14 cellular contexts compared by ENCODE assay signal in genomic region chr16:4404967-4405696, GRCh38. TPM values are rescaled to one million over a fixed set of nuclear protein-coding genes. Genes with fewer than 3 reads are reported as not detected.
A peak's percentile ranks its signal among the peaks of the same experiment; 100 is the strongest.
DNase-seq lines count a peak whose midpoint lies in the region; ATAC-seq, FAIRE-seq and TF ChIP-seq lines count a peak whose summit lies in the region.
"Had no signal": no experiment of that assay in that cellular context is flagged by ENCODE, and none has a peak within 500 bp of the region (broad histone marks: within the 10 kb centered on the region; RNA-seq: fewer than 3 reads in every experiment).

No MANE protein-coding gene starts in this region.

- no peaks in the 10 kb centered on the region for H4K20me1 ChIP-seq in GM12878 (ENCODE audit: control insufficient read depth, insufficient read depth)

- H3K36me3 ChIP-seq in GM12878 (ENCODE audit: control insufficient read depth in 2 of 2, insufficient read depth in 2 of 2, low read length in 1 of 2) (peaks cover 24 to 35% of the 10 kb centered on the region in 2 experiments; a peak in 3 of 4 replicates), sigmoid colon (peaks cover 0 to 79% (median 19%) of the 10 kb centered on the region in 4 donors), transverse colon (peaks cover 0 to 13% (median 3%) of the 10 kb centered on the region in 4 donors)
- H3K36me3 ChIP-seq: WERI-Rb-1 had no signal

- H3K9me3 ChIP-seq in GM12878 (replicated peaks; ENCODE audit: control insufficient read depth, insufficient read depth, low read length) (no peaks in the 10 kb centered on the region), sigmoid colon (no peaks in the 10 kb centered on the region), transverse colon (no peaks in the 10 kb centered on the region)
- H3K9me3 ChIP-seq: HAP-1, suprapubic skin had no signal

- TF ChIP-seq RAD21 in GM12878 (IDR thresholded peaks at IDR 0.05; ENCODE audit: insufficient read depth, low read depth, low read length), result no peak

- intact Hi-C loops in GM12878 (cut with micrococcal nuclease; ENCODE audit: unreplicated experiment) (loop anchor here (5.0 kb wide), 1 partner anchor 98 kb away; no protein-coding TSS in a partner anchor), sigmoid colon (cut with DNase I) (loop anchor here (5.0 kb wide), 1 partner anchor 118 kb away; no protein-coding TSS in a partner anchor), transverse colon (cut with DNase I; ENCODE audit: low total_unique reads) (no loop called here)

- H3K27me3 Mint-ChIP-seq in activated naive CD4-positive, alpha-beta T cell treated with anti-CD3 and anti-CD28 coated beads, Interleukin-2, amount 10 ng/mL, durations not matched to agents 7 days and 5 days, result no peaks in the 10 kb centered on the region
- H3K27me3 Mint-ChIP-seq in osteocyte (ENCODE audit: unreplicated experiment), result no peaks in the 10 kb centered on the region

- H3K27me3 ChIP-seq in GM12878 (replicated peaks in 1 of 2; ENCODE audit: control insufficient read depth in 2 of 2, insufficient read depth in 2 of 2, low read length in 1 of 2) (no peaks in the 10 kb centered on the region), sigmoid colon (no peaks in the 10 kb centered on the region), transverse colon (no peaks in the 10 kb centered on the region)
- H3K27me3 ChIP-seq: suprapubic skin had no signal

- 93% methylated on average over 24 of the region's 24 CpGs for WGBS in GM12878 (ENCODE audit: insufficient coverage, insufficient replicate concordance, low lambda C conversion rate, missing lambda C conversion rate)
- 90 to 93% methylated on average over 24 of the region's 24 CpGs for WGBS in sigmoid colon, 2 donors
- 93 to 100% methylated on average over 2 to 24 of the region's 24 CpGs for WGBS in transverse colon (ENCODE audit: low coverage in 1 of 2), 2 donors

- no TSS peak for BruUV-seq in GM12878 (replicated peaks; lab: Mats Ljungman, UMichigan)

- in situ Hi-C loops in GM12878 (cut with MboI), result no loop called here
- in situ Hi-C loops in transverse colon (cut with MboI; ENCODE audit: low pct_ligation_motif_present in 1 of 4, low pct_unique_long_range_greater_than_20kb in 1 of 4, low sequenced_read_pairs in 3 of 4), result loop anchor here in 2 of 4 donors (5.0 to 10.0 kb wide), 2 partner anchors 43 to 50 kb away; partner anchors contain the start of gene PAM16 (in 1 of the 2)

- POLR2A ChIA-PET in GM12878 (lab: Charles Lee), result no interaction called here

- RAD21 ChIA-PET in GM12878 (lab: Charles Lee; ENCODE audit: unreplicated experiment), result no interaction called here

- H3K27ac ChIP-seq in GM12878 (ENCODE audit: control insufficient read depth, insufficient read depth), result no peak overlapping the region
- no peak overlapping the region for H3K27ac ChIP-seq in sigmoid colon
- no peak overlapping the region for H3K27ac ChIP-seq in transverse colon
- H3K27ac ChIP-seq: parathyroid adenoma, suprapubic skin, WERI-Rb-1 had no signal

- no peak for TF ChIP-seq CTCF in GM12878 (IDR thresholded peaks at IDR 0.05 in 2 of 3, conservative IDR thresholded peaks at IDR 0.05 in 1 of 3; ENCODE audit: control insufficient read depth in 2 of 3, extremely low read depth in 1 of 3, insufficient read depth in 1 of 3, low read depth in 3 of 3, low read length in 3 of 3)
- TF ChIP-seq CTCF in sigmoid colon (IDR thresholded peaks at IDR 0.05), result no peak
- TF ChIP-seq CTCF in transverse colon (IDR thresholded peaks at IDR 0.05), result no peak
- no peak for TF ChIP-seq CTCF in osteocyte (IDR thresholded peaks at IDR 0.05)

- H3K4me1 ChIP-seq in GM12878 (ENCODE audit: control insufficient read depth, insufficient read depth, low read length), result no peaks in the 10 kb centered on the region
- peaks cover 0 to 27% (median 11%) of the 10 kb centered on the region in 4 donors for H3K4me1 ChIP-seq in sigmoid colon
- peaks cover 0 to 7% (median 6%) of the 10 kb centered on the region in 4 donors for H3K4me1 ChIP-seq in transverse colon
- H3K4me1 ChIP-seq: HAP-1 had no signal

- CTCF ChIA-PET in activated naive CD4-positive, alpha-beta T cell treated with anti-CD3 and anti-CD28 coated beads, Interleukin-2, amount 10 ng/mL, durations not matched to agents 7 days and 5 days (lab: Charles Lee), result interaction anchor here (0.6 to 4.8 kb wide), 6 partner anchors 9 to 211 kb away, joined by 3 to 38 read pairs (median 6); partner anchors contain the start of gene CORO7
- CTCF ChIA-PET in GM12878 (lab: Yijun Ruan, JAX), result interaction anchor here (0.5 to 3.5 kb wide), 9 partner anchors 8 to 115 kb away, joined by 3 to 27 read pairs (median 3); partner anchors contain the start of gene CORO7

- H3K4me2 ChIP-seq in GM12878 (ENCODE audit: control insufficient read depth, insufficient read depth), result no peak overlapping the region

- ATAC-seq in GM12878, result no peak; the same call in 2 of the 3 replicates

- FAIRE-seq in GM12878 (lab: Jason Lieb, UNC), result no peak
- FAIRE-seq: bronchial epithelial cell, endometrium, frontal cortex had no signal

- no peak overlapping the region for H3K4me3 Mint-ChIP-seq in activated naive CD4-positive, alpha-beta T cell treated with anti-CD3 and anti-CD28 coated beads, Interleukin-2, amount 10 ng/mL, durations not matched to agents 7 days and 5 days
- no peak overlapping the region for H3K4me3 Mint-ChIP-seq in osteocyte (ENCODE audit: unreplicated experiment)
- H3K4me3 Mint-ChIP-seq: mesothelial cell of epicardium had no signal

- H3K79me2 ChIP-seq in GM12878 (ENCODE audit: control insufficient read depth, insufficient read depth, low read length), result no peaks in the 10 kb centered on the region; the same call in 1 of the 2 replicates

- no peaks in the 10 kb centered on the region for H3K9me3 Mint-ChIP-seq in activated naive CD4-positive, alpha-beta T cell treated with anti-CD3 and anti-CD28 coated beads, Interleukin-2, amount 10 ng/mL, durations not matched to agents 7 days and 5 days
- no peaks in the 10 kb centered on the region for H3K9me3 Mint-ChIP-seq in osteocyte (ENCODE audit: unreplicated experiment)
- H3K9me3 Mint-ChIP-seq: mesothelial cell of epicardium had no signal

- peaks cover 10% of the 10 kb centered on the region for H3K4me1 Mint-ChIP-seq in activated naive CD4-positive, alpha-beta T cell treated with anti-CD3 and anti-CD28 coated beads, Interleukin-2, amount 10 ng/mL, durations not matched to agents 7 days and 5 days
- H3K4me1 Mint-ChIP-seq in osteocyte (ENCODE audit: unreplicated experiment), result peaks cover 4% of the 10 kb centered on the region

- DNase-seq in activated naive CD4-positive, alpha-beta T cell treated with anti-CD3 and anti-CD28 coated beads, Interleukin-2, amount 10 ng/mL, durations not matched to agents 7 days and 5 days, result no peak
- DNase-seq in activated naive CD4-positive, alpha-beta T cell (lab: John Stamatoyannopoulos, UW), result no peak
- DNase-seq in GM12878 (ENCODE audit: low read depth, low spot score), result no peak
- DNase-seq in sigmoid colon, result peak; percentile 66
- no peak for DNase-seq in transverse colon
- no peak for DNase-seq in osteocyte (ENCODE audit: extremely low spot score, unreplicated experiment)

- TF ChIP-seq EP300 in GM12878 (IDR thresholded peaks at IDR 0.05; ENCODE audit: borderline replicate concordance in 1 of 2, control insufficient read depth in 1 of 2, low read depth in 2 of 2, low read length in 2 of 2) (no peak), sigmoid colon (IDR thresholded peaks at IDR 0.05) (no peak), transverse colon (IDR thresholded peaks at IDR 0.05; ENCODE audit: low read depth) (no peak)

- peaks cover 37% of the 10 kb centered on the region for H3K36me3 Mint-ChIP-seq in activated naive CD4-positive, alpha-beta T cell treated with anti-CD3 and anti-CD28 coated beads, Interleukin-2, amount 10 ng/mL, durations not matched to agents 7 days and 5 days
- peaks cover 17% of the 10 kb centered on the region for H3K36me3 Mint-ChIP-seq in osteocyte (ENCODE audit: unreplicated experiment)

- H2AFZ ChIP-seq in GM12878 (ENCODE audit: control insufficient read depth, low read depth, low read length), result no peak overlapping the region
- H2AFZ ChIP-seq: parathyroid adenoma had no signal

- SMC1A ChIA-PET in GM12878 (lab: Charles Lee; ENCODE audit: uncharacterized antibody, unreplicated experiment), result interaction anchor here (1.2 kb wide), 1 partner anchor 96 kb away, joined by 3 read pairs; no protein-coding TSS in a partner anchor

- H3K4me3 ChIP-seq in GM12878, result no peak overlapping the region
- H3K4me3 ChIP-seq in sigmoid colon, result no peak overlapping the region
- no peak overlapping the region for H3K4me3 ChIP-seq in transverse colon
- H3K4me3 ChIP-seq: HAP-1, suprapubic skin had no signal

- no peak overlapping the region for H3K9ac ChIP-seq in GM12878 (ENCODE audit: control insufficient read depth, insufficient read depth, low read length)
- H3K9ac ChIP-seq: parathyroid adenoma had no signal

- peak overlapping the region; percentile 24 for H3K27ac Mint-ChIP-seq in activated naive CD4-positive, alpha-beta T cell treated with anti-CD3 and anti-CD28 coated beads, Interleukin-2, amount 10 ng/mL, durations not matched to agents 7 days and 5 days
- H3K27ac Mint-ChIP-seq in osteocyte (ENCODE audit: unreplicated experiment), result no peak overlapping the region

- TF ChIP-seq POLR2A in GM12878 (IDR thresholded peaks at IDR 0.05; ENCODE audit: low read depth, low read length), result peak; percentile 59; the same call in 1 of the 2 replicates
- no peak for TF ChIP-seq POLR2A in sigmoid colon (IDR thresholded peaks at IDR 0.05)
- TF ChIP-seq POLR2A in transverse colon (IDR thresholded peaks at IDR 0.05), result no peak

RNA-seq across cellular contexts. Expression of gene CORO7, which starts 11.3 kb away (rescaled TPM):
- total RNA-seq in GM12878 (2013; cell fraction: nucleolus; rRNA removed), result 187 and 203 TPM in 2 replicates
- total RNA-seq in GM12878 (2014; rRNA removed), result 43.2 and 56.5 TPM in 2 replicates
- total RNA-seq in GM12878 (2014; rRNA removed; fragmentation: Illumina TruSeq; extraction: Trizol), result 18.9 and 19.0 TPM in 2 replicates
- total RNA-seq in GM12878 (2021), result 89.2 and 91.7 TPM in 2 replicates
- polyA plus RNA-seq in GM12878 (2011; ENCODE audit: low read depth), result 17.8 TPM
- polyA plus RNA-seq in GM12878 (2011; rRNA removed), result 11.9 and 40.0 TPM in 2 replicates
- polyA plus RNA-seq in GM12878 (2011; cell fraction: cytosol; rRNA removed), result 37.9 and 44.2 TPM in 2 replicates
- 362 and 561 TPM in 2 replicates for polyA plus RNA-seq in GM12878 (2011; cell fraction: nucleus; rRNA removed)
- 49.8 and 53.5 TPM in 2 replicates for polyA plus RNA-seq in GM12878 (2012)
- 6.0 and 17.2 TPM in 2 replicates for polyA plus RNA-seq in GM12878 (2014; fragmentation: Illumina TruSeq; extraction: Trizol)
- polyA plus RNA-seq in GM12878 (2014; fragmentation: Nextera tagmentation; extraction: Ambion mirVana), result under 1 TPM; 0.64 to 0.84 TPM
- polyA plus RNA-seq in GM12878 (2014; rRNA removed), result 65.8 and 76.0 TPM in 2 replicates
- polyA plus RNA-seq in GM12878 (2016; fragmentation: Nextera tagmentation; extraction: Ambion mirVana), result 10 to 100 TPM; 47.4 to 49.1 TPM
- polyA minus RNA-seq in GM12878 (2011; rRNA and poly(A)+ RNA removed), result 32.8 and 55.7 TPM in 2 replicates
- polyA minus RNA-seq in GM12878 (2011; cell fraction: cytosol; rRNA and poly(A)+ RNA removed), result 61.5 and 64.5 TPM in 2 replicates
- 68.3 and 121 TPM in 2 replicates for polyA minus RNA-seq in GM12878 (2011; cell fraction: nucleus; rRNA and poly(A)+ RNA removed)
- 10 to 100 TPM; 10.0 to 34.6 (median 19.1) TPM for total RNA-seq in sigmoid colon
- 10 to 100 TPM; 10.8 to 43.4 (median 12.5) TPM for polyA plus RNA-seq in sigmoid colon
- 100 to 1,000 TPM in 1 of 4 donors, 10 to 100 TPM in 3; 46.8 to 330 (median 58.1) TPM for total RNA-seq in transverse colon
- 35.5 and 40.1 TPM in 2 replicates for total RNA-seq in osteocyte

RNA-seq across cellular contexts. Expression of gene DNAJA3, which starts 20.5 kb away (rescaled TPM):
- 60.1 and 70.0 TPM in 2 replicates for total RNA-seq in GM12878 (2013; cell fraction: nucleolus; rRNA removed)
- 76.3 and 83.5 TPM in 2 replicates for total RNA-seq in GM12878 (2014; rRNA removed)
- 51.7 and 55.6 TPM in 2 replicates for total RNA-seq in GM12878 (2014; rRNA removed; fragmentation: Illumina TruSeq; extraction: Trizol)
- total RNA-seq in GM12878 (2021), result 56.4 and 65.9 TPM in 2 replicates
- 14.5 TPM for polyA plus RNA-seq in GM12878 (2011; ENCODE audit: low read depth)
- polyA plus RNA-seq in GM12878 (2011; rRNA removed), result 40.8 and 43.1 TPM in 2 replicates
- 45.7 and 57.3 TPM in 2 replicates for polyA plus RNA-seq in GM12878 (2011; cell fraction: cytosol; rRNA removed)
- polyA plus RNA-seq in GM12878 (2011; cell fraction: nucleus; rRNA removed), result 77.1 and 83.1 TPM in 2 replicates
- 26.9 and 35.4 TPM in 2 replicates for polyA plus RNA-seq in GM12878 (2012)
- polyA plus RNA-seq in GM12878 (2014; fragmentation: Illumina TruSeq; extraction: Trizol), result 29.4 and 51.3 TPM in 2 replicates
- polyA plus RNA-seq in GM12878 (2014; fragmentation: Nextera tagmentation; extraction: Ambion mirVana), result 10 to 100 TPM in 1 of 2 experiments, 1 to 10 TPM in 1; 8.4 to 20.4 TPM
- polyA plus RNA-seq in GM12878 (2014; rRNA removed), result 77.4 and 80.1 TPM in 2 replicates
- 100 to 1,000 TPM; 124 to 141 TPM for polyA plus RNA-seq in GM12878 (2016; fragmentation: Nextera tagmentation; extraction: Ambion mirVana)
- 27.5 and 30.2 TPM in 2 replicates for polyA minus RNA-seq in GM12878 (2011; rRNA and poly(A)+ RNA removed)
- polyA minus RNA-seq in GM12878 (2011; cell fraction: cytosol; rRNA and poly(A)+ RNA removed), result 12.6 and 13.5 TPM in 2 replicates
- 21.3 and 42.6 TPM in 2 replicates for polyA minus RNA-seq in GM12878 (2011; cell fraction: nucleus; rRNA and poly(A)+ RNA removed)
- 10 to 100 TPM; 41.3 to 47.4 (median 44.4) TPM for total RNA-seq in sigmoid colon
- 10 to 100 TPM; 28.2 to 53.3 (median 35.6) TPM for polyA plus RNA-seq in sigmoid colon
- total RNA-seq in transverse colon, result 100 to 1,000 TPM in 1 of 4 donors, 10 to 100 TPM in 3; 49.0 to 126 (median 75.5) TPM
- total RNA-seq in osteocyte, result 31.1 and 33.7 TPM in 2 replicates

RNA-seq across cellular contexts. Expression of gene VASN, which starts 33.5 kb away (rescaled TPM):
- total RNA-seq in GM12878 (2013; cell fraction: nucleolus; rRNA removed), result not detected in 2 replicates
- total RNA-seq in GM12878 (2014; rRNA removed) (not detected in 2 replicates), GM12878 (2014; rRNA removed; fragmentation: Illumina TruSeq; extraction: Trizol) (not detected in 2 replicates), GM12878 (2021) (0.10 TPM in 1 of 2 replicates, not detected in the other), sigmoid colon (10 to 100 TPM in 1 of 4 donors, 1 to 10 TPM in 3; 7.1 to 10.2 (median 8.3) TPM), transverse colon (10 to 100 TPM in 2 of 4 donors, 1 to 10 TPM in 2; 3.4 to 18.7 (median 9.0) TPM), osteocyte (62.7 and 63.1 TPM in 2 replicates)
- polyA plus RNA-seq in GM12878 (2011; ENCODE audit: low read depth), result 0.08 TPM
- polyA plus RNA-seq in GM12878 (2011; rRNA removed) (not detected in 2 replicates), GM12878 (2014; fragmentation: Illumina TruSeq; extraction: Trizol) (not detected in 2 replicates), GM12878 (2014; fragmentation: Nextera tagmentation; extraction: Ambion mirVana) (under 1 TPM in 1 of 2 experiments, not detected in 1; 0.02 TPM), GM12878 (2014; rRNA removed) (not detected in 2 replicates), GM12878 (2016; fragmentation: Nextera tagmentation; extraction: Ambion mirVana) (under 1 TPM; 0.18 to 0.19 TPM), sigmoid colon (1 to 10 TPM in 2 of 3 donors, under 1 TPM in 1; 0.46 to 4.2 (median 2.4) TPM)
- not detected in 2 replicates for polyA plus RNA-seq in GM12878 (2011; cell fraction: cytosol; rRNA removed)
- not detected in 2 replicates for polyA plus RNA-seq in GM12878 (2011; cell fraction: nucleus; rRNA removed)
- polyA plus RNA-seq in GM12878 (2012), result 0.24 and 0.27 TPM in 2 replicates
- not detected in 2 replicates for polyA minus RNA-seq in GM12878 (2011; rRNA and poly(A)+ RNA removed)
- not detected in 2 replicates for polyA minus RNA-seq in GM12878 (2011; cell fraction: cytosol; rRNA and poly(A)+ RNA removed)
- polyA minus RNA-seq in GM12878 (2011; cell fraction: nucleus; rRNA and poly(A)+ RNA removed), result not detected in 2 replicates

RNA-seq across cellular contexts. Expression of gene PAM16, which starts 54.0 kb away (rescaled TPM):
- total RNA-seq in GM12878 (2013; cell fraction: nucleolus; rRNA removed), result 21.2 and 24.9 TPM in 2 replicates
- 50.2 and 55.4 TPM in 2 replicates for total RNA-seq in GM12878 (2014; rRNA removed)
- 17.8 and 18.5 TPM in 2 replicates for total RNA-seq in GM12878 (2014; rRNA removed; fragmentation: Illumina TruSeq; extraction: Trizol)
- 54.9 and 61.6 TPM in 2 replicates for total RNA-seq in GM12878 (2021)
- polyA plus RNA-seq in GM12878 (2011; ENCODE audit: low read depth), result 39.3 TPM
- 22.5 and 32.8 TPM in 2 replicates for polyA plus RNA-seq in GM12878 (2011; rRNA removed)
- polyA plus RNA-seq in GM12878 (2011; cell fraction: cytosol; rRNA removed), result 58.1 and 79.3 TPM in 2 replicates
- polyA plus RNA-seq in GM12878 (2011; cell fraction: nucleus; rRNA removed), result 47.2 and 67.5 TPM in 2 replicates
- polyA plus RNA-seq in GM12878 (2012), result 37.2 and 40.1 TPM in 2 replicates
- polyA plus RNA-seq in GM12878 (2014; fragmentation: Illumina TruSeq; extraction: Trizol), result 8.4 and 20.7 TPM in 2 replicates
- 10 to 100 TPM; 20.8 to 48.1 TPM for polyA plus RNA-seq in GM12878 (2014; fragmentation: Nextera tagmentation; extraction: Ambion mirVana)
- polyA plus RNA-seq in GM12878 (2014; rRNA removed), result 94.3 and 100 TPM in 2 replicates
- 10 to 100 TPM; 72.8 to 78.7 TPM for polyA plus RNA-seq in GM12878 (2016; fragmentation: Nextera tagmentation; extraction: Ambion mirVana)
- 8.5 and 14.6 TPM in 2 replicates for polyA minus RNA-seq in GM12878 (2011; rRNA and poly(A)+ RNA removed)
- polyA minus RNA-seq in GM12878 (2011; cell fraction: cytosol; rRNA and poly(A)+ RNA removed), result 7.2 and 14.3 TPM in 2 replicates
- 5.3 and 10.8 TPM in 2 replicates for polyA minus RNA-seq in GM12878 (2011; cell fraction: nucleus; rRNA and poly(A)+ RNA removed)
- 10 to 100 TPM; 36.7 to 52.7 (median 43.6) TPM for total RNA-seq in sigmoid colon
- 10 to 100 TPM; 36.0 to 57.0 (median 49.0) TPM for polyA plus RNA-seq in sigmoid colon
- total RNA-seq in transverse colon, result 10 to 100 TPM; 26.5 to 40.5 (median 29.2) TPM
- total RNA-seq in osteocyte, result 21.0 and 23.7 TPM in 2 replicates

Comparison
In these comparisons a context has a peak if more than half of its experiments do, and no peak if none do; other contexts are left out.
1. RNA of gene VASN, which starts 33.5 kb away (total RNA-seq): 62.7 to 63.1 TPM in osteocyte, 3.4 to 18.7 TPM in transverse colon and 7.1 to 10.2 TPM in sigmoid colon; 0.10 TPM in GM12878; every median in the first group is over 4 times any median in the second.